Comparison of ENCODE assay signal across 11 cellular contexts in the genomic region with DNA sequence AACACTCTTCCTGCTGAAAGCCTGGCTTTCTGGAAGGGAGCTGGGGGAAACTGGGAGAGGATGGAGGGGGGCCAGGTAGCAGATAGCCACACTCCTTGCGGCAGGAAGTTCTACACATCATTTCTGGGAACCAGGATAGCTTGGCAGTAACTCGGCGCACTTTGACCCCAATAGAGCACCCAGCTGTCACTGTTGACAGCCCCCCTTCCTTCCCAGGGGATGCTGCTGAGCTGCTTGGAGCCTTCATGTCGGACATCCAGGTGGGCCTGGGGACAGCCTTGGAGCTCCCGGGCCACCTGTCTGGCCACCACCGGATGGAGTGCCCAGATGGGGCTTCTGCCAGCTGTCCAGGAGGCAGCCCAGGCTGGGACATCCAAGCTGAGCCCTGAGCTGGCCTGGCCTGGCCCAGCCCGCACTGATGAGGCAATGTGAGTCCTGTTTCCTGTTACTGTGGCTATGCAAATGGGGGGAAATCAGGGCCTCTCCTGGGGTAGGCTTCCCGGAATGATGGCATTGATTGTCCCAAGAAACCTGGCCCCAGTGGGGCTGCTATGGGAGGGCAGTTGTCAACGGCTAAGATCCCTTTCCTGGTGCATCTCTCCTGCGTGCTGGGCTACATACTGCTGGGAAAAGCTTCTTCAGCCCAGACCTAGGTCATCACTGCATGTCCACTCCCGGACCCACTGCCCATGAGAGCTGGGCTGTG. TPM values are rescaled to one million over a fixed set of nuclear protein-coding genes. Genes with fewer than 3 reads are reported as not detected.
DNase-seq lines count a peak whose midpoint lies in the region; TF ChIP-seq lines count a peak whose summit lies in the region.
"Had no signal": no experiment of that assay in that cellular context is flagged by ENCODE, and none has a peak within 500 bp of the region (broad histone marks: within the 10 kb centered on the region; RNA-seq: fewer than 3 reads in every experiment).

No MANE protein-coding gene starts in this region.

- intact Hi-C loops in activated naive CD4-positive, alpha-beta T cell treated with anti-CD3 and anti-CD28 coated beads for 36 hours (cut with micrococcal nuclease) = loop anchor here (1.0 kb wide), 1 partner anchor 18 kb away; no protein-coding TSS in a partner anchor
- intact Hi-C loops in stomach (cut with DNase I; ENCODE audit: low total_unique reads) = no loop called here

- peaks cover 0 to 24% (median 12%) of the 10 kb centered on the region in 4 donors for H3K4me1 ChIP-seq in stomach

- H3K36me3 ChIP-seq in stomach = no peaks in the 10 kb centered on the region

- WGBS in stomach, 5 donors = 46 to 62% (median 54%) methylated on average over 10 to 11 of the region's 11 CpGs

- peaks cover 28% of the 10 kb centered on the region for H3K4me1 Mint-ChIP-seq in activated naive CD4-positive, alpha-beta T cell treated with anti-CD3 and anti-CD28 coated beads for 36 hours (ENCODE audit: low read depth)

- H3K9me3 Mint-ChIP-seq in activated naive CD4-positive, alpha-beta T cell treated with anti-CD3 and anti-CD28 coated beads for 36 hours = peaks cover 9% of the 10 kb centered on the region
- H3K9me3 Mint-ChIP-seq: CD4-positive, alpha-beta T cell had no signal

- H3K9me3 ChIP-seq in stomach = peaks cover 0 to 9% (median 8%) of the 10 kb centered on the region in 4 donors

- no peak for TF ChIP-seq EP300 in stomach (IDR thresholded peaks at IDR 0.05)

- H3K4me3 Mint-ChIP-seq in activated naive CD4-positive, alpha-beta T cell treated with anti-CD3 and anti-CD28 coated beads for 36 hours = no peak overlapping the region
- H3K4me3 Mint-ChIP-seq: CD4-positive, alpha-beta T cell had no signal

- TF ChIP-seq POLR2A in NB4 (IDR thresholded peaks at IDR 0.05; ENCODE audit: extremely low read depth, insufficient read length) (no peak), stomach (IDR thresholded peaks at IDR 0.05) (no peak)

- peak overlapping the region in 1 of 5 donors; percentile 32 for H3K27ac ChIP-seq in stomach

- no peaks in the 10 kb centered on the region for H3K27me3 Mint-ChIP-seq in activated naive CD4-positive, alpha-beta T cell treated with anti-CD3 and anti-CD28 coated beads for 36 hours (ENCODE audit: low read depth)
- H3K27me3 Mint-ChIP-seq: CD4-positive, alpha-beta T cell had no signal

- peak; percentile 56 for DNase-seq in activated naive CD4-positive, alpha-beta T cell treated with anti-CD3 and anti-CD28 coated beads for 36 hours
- DNase-seq in activated naive CD4-positive, alpha-beta T cell treated with Interleukin-2 at 50 U/mL for 16 hours = no peak
- peak; percentile 52 for DNase-seq in NB4 (ENCODE audit: low read depth)
- DNase-seq in fibroblast of gingiva (ENCODE audit: low read depth) = peak; percentile 35
- peak; percentile 38 for DNase-seq in stomach
- no peak for DNase-seq in cortex of kidney (lab: John Stamatoyannopoulos, UW)
- DNase-seq in LoVo (ENCODE audit: low spot score) = no peak
- DNase-seq in KG1 (lab: John Stamatoyannopoulos, UW) = no peak
- DNase-seq: activated CD4-positive, alpha-beta T cell treated with anti-CD3 and anti-CD28 coated beads for 4 hours; CD4-positive, alpha-beta T cell; NCI-H2029 had no signal

- peak overlapping the region; percentile 87 for H3K27ac Mint-ChIP-seq in activated naive CD4-positive, alpha-beta T cell treated with anti-CD3 and anti-CD28 coated beads for 36 hours
- H3K27ac Mint-ChIP-seq: CD4-positive, alpha-beta T cell had no signal

- H3K4me3 ChIP-seq in NB4 (ENCODE audit: low read depth, low read length) (no peak overlapping the region), stomach (no peak overlapping the region)

- peaks cover 2% of the 10 kb centered on the region for H3K36me3 Mint-ChIP-seq in activated naive CD4-positive, alpha-beta T cell treated with anti-CD3 and anti-CD28 coated beads for 36 hours (ENCODE audit: low read depth)

- TF ChIP-seq CTCF in NB4 (IDR thresholded peaks at IDR 0.05; ENCODE audit: low read depth, low read length) (no peak), stomach (IDR thresholded peaks at IDR 0.05) (no peak)

- H3K27me3 ChIP-seq in stomach = peaks cover 0 to 13% (median 4%) of the 10 kb centered on the region in 3 donors

- CTCF ChIA-PET in activated naive CD4-positive, alpha-beta T cell treated with anti-CD3 and anti-CD28 coated beads for 36 hours (lab: Charles Lee) = interaction anchor here (0.7 to 1.6 kb wide), 2 partner anchors 10 to 12 kb away, joined by 3 to 10 read pairs; no protein-coding TSS in a partner anchor

RNA-seq across cellular contexts. Expression of a gene that starts 50.1 kb away (rescaled TPM):
- 10 to 100 TPM; 45.1 to 45.6 TPM for total RNA-seq in activated naive CD4-positive, alpha-beta T cell treated with anti-CD3 and anti-CD28 coated beads for 36 hours
- total RNA-seq in stomach = 10 to 100 TPM in 3 of 5 donors, 1 to 10 TPM in 2; 4.2 to 45.5 (median 12.1) TPM
- polyA plus RNA-seq in stomach = 10 to 100 TPM in 2 of 3 donors, 1 to 10 TPM in 1; 9.4 to 14.7 (median 11.0) TPM

Comparison
In these comparisons a context has a peak if more than half of its experiments do, and no peak if none do; other contexts are left out.
1. DNase-seq: peak in activated naive CD4-positive, alpha-beta T cell treated with anti-CD3 and anti-CD28 coated beads for 36 hours (single experiment), NB4 (single experiment), fibroblast of gingiva (single experiment) and stomach (single experiment); none in activated naive CD4-positive, alpha-beta T cell treated with Interleukin-2 at 50 U/mL for 16 hours (single experiment), cortex of kidney (single experiment), LoVo (single experiment) and KG1 (single experiment).